11 cellular contexts compared by ENCODE assay signal in the genomic region with DNA sequence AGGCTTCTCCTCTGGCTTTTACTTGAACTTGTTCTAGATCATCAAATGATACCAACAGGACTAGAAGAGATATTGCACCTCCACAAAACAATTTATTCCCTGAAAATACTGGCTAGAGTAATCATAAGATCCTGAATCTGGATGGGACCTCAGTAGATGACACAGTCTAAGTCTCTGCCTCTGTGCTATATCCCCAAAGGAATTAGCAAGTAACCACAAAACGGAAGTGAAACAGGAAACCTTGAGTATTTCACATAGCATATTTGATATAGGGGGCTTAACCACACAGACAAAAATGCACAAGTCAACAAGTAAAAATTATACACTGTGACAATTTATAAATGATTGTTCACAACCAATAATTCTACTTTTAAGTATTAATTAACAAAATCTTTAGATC.
DNase-seq lines count a peak whose midpoint lies in the region; ATAC-seq, FAIRE-seq and TF ChIP-seq lines count a peak whose summit lies in the region.
"Had no signal": no experiment of that assay in that cellular context is flagged by ENCODE, and none has a peak within 500 bp of the region (broad histone marks: within the 10 kb centered on the region; RNA-seq: fewer than 3 reads in every experiment).

No MANE protein-coding gene starts in this region.

- peaks cover 0 to 2% (median 0%) of the 10 kb centered on the region in 11 donors for H3K9me3 Mint-ChIP-seq in naive thymus-derived CD4-positive, alpha-beta T cell

- H3K4me3 Mint-ChIP-seq in naive thymus-derived CD4-positive, alpha-beta T cell = peak overlapping the region in 1 of 10 donors; percentile 24

- intact Hi-C loops in PC-3 (cut with micrococcal nuclease) (no loop called here), right cardiac atrium (cut with DNase I) (no loop called here), colonic mucosa (cut with DNase I) (no loop called here)
- intact Hi-C loops in naive thymus-derived CD4-positive, alpha-beta T cell (cut with micrococcal nuclease) = no loop called here

- no peaks in the 10 kb centered on the region for H3K36me3 ChIP-seq in PC-3 (ENCODE audit: low read depth, low read length)
- no peaks in the 10 kb centered on the region for H3K36me3 ChIP-seq in naive thymus-derived CD4-positive, alpha-beta T cell (ENCODE audit: control insufficient read depth in 2 of 3, insufficient read depth in 3 of 3, low read length in 3 of 3)
- no peaks in the 10 kb centered on the region for H3K36me3 ChIP-seq in small intestine (ENCODE audit: control insufficient read depth in 2 of 2, insufficient read depth in 2 of 2, low read length in 2 of 2)
- no peaks in the 10 kb centered on the region for H3K36me3 ChIP-seq in colonic mucosa

- peaks cover 0 to 14% (median 3%) of the 10 kb centered on the region in 5 donors for H3K36me3 Mint-ChIP-seq in naive thymus-derived CD4-positive, alpha-beta T cell

- POLR2A ChIA-PET in PC-3 (lab: Charles Lee; ENCODE audit: unreplicated experiment) = no interaction called here
- POLR2A ChIA-PET in naive thymus-derived CD4-positive, alpha-beta T cell (lab: Charles Lee) = no interaction called here

- H3K79me2 ChIP-seq in PC-3 (ENCODE audit: low read length) = no peaks in the 10 kb centered on the region

- no peaks in the 10 kb centered on the region for H3F3A ChIP-seq in PC-3 (ENCODE audit: low read length, unreplicated experiment)

- no peak overlapping the region for H3K27ac ChIP-seq in PC-3 (ENCODE audit: low read length)
- no peak overlapping the region for H3K27ac ChIP-seq in naive thymus-derived CD4-positive, alpha-beta T cell (ENCODE audit: low read depth, low read length)
- no peak overlapping the region for H3K27ac ChIP-seq in small intestine (ENCODE audit: low read depth in 1 of 2, low read length in 1 of 2)
- no peak overlapping the region for H3K27ac ChIP-seq in right cardiac atrium (ENCODE audit: low read length)
- no peak overlapping the region for H3K27ac ChIP-seq in colonic mucosa

- H3K4me1 Mint-ChIP-seq in naive thymus-derived CD4-positive, alpha-beta T cell = peaks cover 10 to 29% (median 18%) of the 10 kb centered on the region in 7 donors

- BruUV-seq in PC-3 (replicated peaks; lab: Mats Ljungman, UMichigan) = no TSS peak

- H3K27me3 ChIP-seq in PC-3 (ENCODE audit: low read length) (no peaks in the 10 kb centered on the region), small intestine (ENCODE audit: control insufficient read depth in 2 of 2, insufficient read depth in 2 of 2, low read length in 2 of 2) (no peaks in the 10 kb centered on the region), right cardiac atrium (ENCODE audit: control insufficient read depth, insufficient read depth) (no peaks in the 10 kb centered on the region), colonic mucosa (no peaks in the 10 kb centered on the region)
- no peaks in the 10 kb centered on the region for H3K27me3 ChIP-seq in naive thymus-derived CD4-positive, alpha-beta T cell (ENCODE audit: control insufficient read depth in 2 of 2, insufficient read depth in 2 of 2, low read length in 2 of 2)

- H3K4me2 ChIP-seq in PC-3 (ENCODE audit: low read length) = no peak overlapping the region

- WGBS in small intestine, 3 donors = 38 to 67% (median 58%) methylated on average over 1 of the region's 1 CpG
- WGBS in right cardiac atrium = 57% methylated on average over 1 of the region's 1 CpG

- no peak overlapping the region for H3K4me3 ChIP-seq in PC-3 (ENCODE audit: low read length)
- H3K4me3 ChIP-seq in naive thymus-derived CD4-positive, alpha-beta T cell (ENCODE audit: low read length) = no peak overlapping the region
- H3K4me3 ChIP-seq in small intestine (ENCODE audit: low read depth in 1 of 2, low read length in 2 of 2) = no peak overlapping the region
- no peak overlapping the region for H3K4me3 ChIP-seq in right cardiac atrium (ENCODE audit: low read length)
- no peak overlapping the region for H3K4me3 ChIP-seq in colonic mucosa

- H3K9me3 ChIP-seq in PC-3 (ENCODE audit: low read length) (no peaks in the 10 kb centered on the region), small intestine (ENCODE audit: control insufficient read depth, low read depth) (no peaks in the 10 kb centered on the region), right cardiac atrium (ENCODE audit: control insufficient read depth, low read length) (peaks cover 2% of the 10 kb centered on the region), colonic mucosa (no peaks in the 10 kb centered on the region)
- H3K9me3 ChIP-seq in naive thymus-derived CD4-positive, alpha-beta T cell (ENCODE audit: control insufficient read depth in 2 of 3, low read length in 3 of 3) = no peaks in the 10 kb centered on the region

- H3K9ac ChIP-seq in PC-3 (ENCODE audit: low read length) = no peak overlapping the region
- H3K9ac ChIP-seq in colonic mucosa (ENCODE audit: low read depth in 2 of 2, low read length in 2 of 2) = no peak overlapping the region

- no peak overlapping the region for H2AFZ ChIP-seq in PC-3 (ENCODE audit: low read length)

- CTCF ChIA-PET in PC-3 (lab: Charles Lee) = no interaction called here
- CTCF ChIA-PET in naive thymus-derived CD4-positive, alpha-beta T cell (lab: Charles Lee) = no interaction called here

- H3K9me2 ChIP-seq in PC-3 (replicated peaks; ENCODE audit: low read length) = no peaks in the 10 kb centered on the region

- H3K27me3 Mint-ChIP-seq in naive thymus-derived CD4-positive, alpha-beta T cell = no peaks in the 10 kb centered on the region

- H3K27ac Mint-ChIP-seq in naive thymus-derived CD4-positive, alpha-beta T cell = no peak overlapping the region

- FAIRE-seq in small intestine (lab: Jason Lieb, UNC) = no peak
- FAIRE-seq: islet of Langerhans had no signal

- no peak for TF ChIP-seq CTCF in PC-3 (conservative IDR thresholded peaks at IDR 0.05; ENCODE audit: low read depth, low read length)
- no peak for TF ChIP-seq CTCF in colonic mucosa (IDR thresholded peaks at IDR 0.05)

- H4K20me1 ChIP-seq in PC-3 (ENCODE audit: low read length) = no peaks in the 10 kb centered on the region

- no peaks in the 10 kb centered on the region; the same call in 1 of the 2 replicates for H3K4me1 ChIP-seq in PC-3 (ENCODE audit: insufficient read depth, low read length)
- H3K4me1 ChIP-seq in naive thymus-derived CD4-positive, alpha-beta T cell (ENCODE audit: control insufficient read depth in 2 of 2, insufficient read depth in 2 of 2, low read length in 2 of 2) = no peaks in the 10 kb centered on the region
- no peaks in the 10 kb centered on the region for H3K4me1 ChIP-seq in small intestine (ENCODE audit: control insufficient read depth in 2 of 2, insufficient read depth in 1 of 2, low read depth in 1 of 2, low read length in 1 of 2)
- H3K4me1 ChIP-seq in right cardiac atrium (ENCODE audit: control insufficient read depth, insufficient read depth, low read length) = no peaks in the 10 kb centered on the region
- no peaks in the 10 kb centered on the region for H3K4me1 ChIP-seq in colonic mucosa

- DNase-seq in PC-3 (peak; percentile 34), small intestine (no peak), iPS-NIHi7 (ENCODE audit: extremely low spot score) (no peak), right cardiac atrium (no peak), colonic mucosa (no peak)
- no peak for DNase-seq in naive thymus-derived CD4-positive, alpha-beta T cell
- DNase-seq: caudate nucleus, NCI-H1105 treated with DMSO at 0.1 percent for 48 hours had no signal

- ATAC-seq in GM18870 (IDR thresholded peaks at IDR 0.05; ENCODE audit: unreplicated experiment) (peak; percentile 48), HG03095 (IDR thresholded peaks at IDR 0.05; ENCODE audit: unreplicated experiment) (peak; percentile 76), PC-3 (no peak), right cardiac atrium (no peak)
- peak; percentile 37 for ATAC-seq in naive thymus-derived CD4-positive, alpha-beta T cell

Comparison
In these comparisons a context has a peak if more than half of its experiments do, and no peak if none do; other contexts are left out.
1. ATAC-seq: peak in GM18870 (single experiment), HG03095 (single experiment) and naive thymus-derived CD4-positive, alpha-beta T cell (single experiment); none in PC-3 (single experiment) and right cardiac atrium (0 of 2).